In the genomic region with DNA sequence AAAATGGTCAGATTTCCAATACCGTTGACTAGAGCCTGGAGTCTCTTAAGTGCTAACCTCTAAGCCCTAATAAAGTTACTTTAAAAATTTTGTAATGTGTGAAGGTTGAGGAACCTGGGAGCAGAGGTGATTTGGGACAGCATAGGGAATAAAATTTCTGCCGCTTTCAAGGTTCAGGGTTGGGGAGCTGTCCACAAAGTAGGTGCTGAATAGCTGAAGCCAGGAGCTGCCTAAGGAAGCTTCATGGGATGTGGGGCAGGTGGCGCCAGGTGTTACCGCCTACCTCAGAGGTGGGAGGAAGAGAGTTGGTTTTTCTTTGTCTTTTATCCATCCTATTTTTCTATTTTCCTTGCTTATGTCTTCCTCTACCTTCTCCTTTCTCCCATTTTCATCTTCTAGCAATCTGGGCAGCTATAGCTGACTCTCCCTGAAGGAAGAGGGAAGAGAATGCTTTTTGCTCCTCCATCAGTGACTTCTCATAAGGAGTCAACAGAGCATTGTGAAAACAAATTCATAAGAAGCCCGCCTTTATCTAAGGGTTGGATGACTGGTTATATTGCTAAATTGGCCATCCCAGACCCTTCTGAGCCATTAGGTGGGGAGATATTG, we compare ENCODE assay signal across 12 cellular contexts.
DNase-seq lines count a peak whose midpoint lies in the region; ATAC-seq, FAIRE-seq and TF ChIP-seq lines count a peak whose summit lies in the region.
"Had no signal": no experiment of that assay in that cellular context is flagged by ENCODE, and none has a peak within 500 bp of the region (broad histone marks: within the 10 kb centered on the region; RNA-seq: fewer than 3 reads in every experiment).

No MANE protein-coding gene starts in this region.

- H3K9ac ChIP-seq in keratinocyte (ENCODE audit: control insufficient read depth, extremely low read depth, insufficient read depth, low read length): no peak overlapping the region

- peaks cover 6% of the 10 kb centered on the region for H3K27me3 ChIP-seq in keratinocyte (ENCODE audit: control insufficient read depth, extremely low read depth, insufficient read depth, low read length)

- no peak for ATAC-seq in activated naive CD8-positive, alpha-beta T cell treated with anti-CD3 and anti-CD28 coated beads, Interleukin-2, amount 50 U/mL, for 24 hours
- ATAC-seq in HG02884 (IDR thresholded peaks at IDR 0.05; ENCODE audit: unreplicated experiment) (no peak), GM19467 (IDR thresholded peaks at IDR 0.05; ENCODE audit: unreplicated experiment) (no peak), GM19455 (IDR thresholded peaks at IDR 0.05; ENCODE audit: unreplicated experiment) (no peak)
- ATAC-seq: T-cell had no signal

- no peaks in the 10 kb centered on the region for H3K36me3 ChIP-seq in keratinocyte (ENCODE audit: control insufficient read depth in 2 of 2, extremely low read depth in 1 of 2, insufficient read depth in 2 of 2, low read length in 2 of 2)
- H3K36me3 ChIP-seq: tibial artery had no signal

- H3K4me3 Mint-ChIP-seq in activated naive CD8-positive, alpha-beta T cell treated with anti-CD3 and anti-CD28 coated beads, Interleukin-2, amount 50 U/mL, for 24 hours: no peak overlapping the region
- H3K4me3 Mint-ChIP-seq: activated naive CD8-positive, alpha-beta T cell treated with anti-CD3 and anti-CD28 coated beads, Interleukin-2, amount 10 ng/mL, durations not matched to agents 7 days and 5 days; T-cell had no signal

- H3K36me3 Mint-ChIP-seq in activated naive CD8-positive, alpha-beta T cell treated with anti-CD3 and anti-CD28 coated beads, Interleukin-2, amount 50 U/mL, for 24 hours (ENCODE audit: low read depth): no peaks in the 10 kb centered on the region
- H3K36me3 Mint-ChIP-seq: activated naive CD8-positive, alpha-beta T cell treated with anti-CD3 and anti-CD28 coated beads, Interleukin-2, amount 10 ng/mL, durations not matched to agents 7 days and 5 days; T-cell had no signal

- dilution Hi-C loops in keratinocyte (cut with MboI; ENCODE audit: extremely low pct_ligation_motif_present, low sequenced_read_pairs): no loop called here

- no peaks in the 10 kb centered on the region for H3K79me2 ChIP-seq in keratinocyte (ENCODE audit: control insufficient read depth, insufficient read depth, low read length)

- in situ Hi-C loops in Caki2 (cut with HindIII; ENCODE audit: low pct_unique_long_range_greater_than_20kb, low sequenced_read_pairs): no loop called here

- H3K9me3 ChIP-seq in keratinocyte (ENCODE audit: control insufficient read depth, low read depth, low read length): no peaks in the 10 kb centered on the region
- H3K9me3 ChIP-seq: tibial artery had no signal

- H3K9me1 ChIP-seq in keratinocyte (ENCODE audit: control insufficient read depth, extremely low read depth, insufficient read depth, low read length): no peaks in the 10 kb centered on the region

- H3K4me1 ChIP-seq in keratinocyte (ENCODE audit: control insufficient read depth, extremely low read depth, insufficient read depth, low read length): no peaks in the 10 kb centered on the region
- H3K4me1 ChIP-seq: tibial artery had no signal

- DNase-seq in Caki2 (ENCODE audit: low read depth) (peak; percentile 31), HTR-8/SVneo (ENCODE audit: insufficient read length, low spot score) (peak; percentile 30), keratinocyte (ENCODE audit: low read depth, low spot score) (no peak), NCI-H1417 (lab: John Stamatoyannopoulos, UW) (no peak)
- peak; percentile 19 for DNase-seq in activated naive CD8-positive, alpha-beta T cell treated with anti-CD3 and anti-CD28 coated beads, Interleukin-2, amount 50 U/mL, for 24 hours
- DNase-seq: activated naive CD8-positive, alpha-beta T cell treated with anti-CD3 and anti-CD28 coated beads, Interleukin-2, amount 10 ng/mL, durations not matched to agents 7 days and 5 days had no signal

- FAIRE-seq in HTR-8/SVneo (lab: Jason Lieb, UNC) (no peak), keratinocyte (lab: Jason Lieb, UNC) (peak; percentile 53)

- no peak overlapping the region for H3K27ac ChIP-seq in keratinocyte (ENCODE audit: control insufficient read depth, insufficient read depth, low read length)
- H3K27ac ChIP-seq: skin epidermis, tibial artery had no signal

- H3K9me3 Mint-ChIP-seq in activated naive CD8-positive, alpha-beta T cell treated with anti-CD3 and anti-CD28 coated beads, Interleukin-2, amount 50 U/mL, for 24 hours: no peaks in the 10 kb centered on the region
- H3K9me3 Mint-ChIP-seq: activated naive CD8-positive, alpha-beta T cell treated with anti-CD3 and anti-CD28 coated beads, Interleukin-2, amount 10 ng/mL, durations not matched to agents 7 days and 5 days had no signal

- no peak overlapping the region for H3K4me2 ChIP-seq in keratinocyte (ENCODE audit: control insufficient read depth, extremely low read depth, insufficient read depth, low read depth, low read length)

- no peak overlapping the region for H3K4me3 ChIP-seq in keratinocyte (ENCODE audit: control insufficient read depth in 2 of 3, extremely low read depth in 1 of 3, insufficient read depth in 2 of 3, low read depth in 1 of 3, low read length in 3 of 3)
- H3K4me3 ChIP-seq: skin epidermis, tibial artery had no signal

- TF ChIP-seq CTCF in keratinocyte (optimal IDR thresholded peaks at IDR 0.05 in 1 of 3, IDR thresholded peaks at IDR 0.05 in 1 of 3, conservative IDR thresholded peaks at IDR 0.05 in 1 of 3; ENCODE audit: extremely low read depth in 1 of 3, insufficient read depth in 2 of 3, low read length in 3 of 3): peak in 1 of 3 experiments; percentile 18

- no peak overlapping the region for H3K27ac Mint-ChIP-seq in activated naive CD8-positive, alpha-beta T cell treated with anti-CD3 and anti-CD28 coated beads, Interleukin-2, amount 50 U/mL, for 24 hours
- H3K27ac Mint-ChIP-seq: activated naive CD8-positive, alpha-beta T cell treated with anti-CD3 and anti-CD28 coated beads, Interleukin-2, amount 10 ng/mL, durations not matched to agents 7 days and 5 days; T-cell had no signal

- H3K27me3 Mint-ChIP-seq in activated naive CD8-positive, alpha-beta T cell treated with anti-CD3 and anti-CD28 coated beads, Interleukin-2, amount 50 U/mL, for 24 hours: peaks cover 33% of the 10 kb centered on the region

- H2AFZ ChIP-seq in keratinocyte (ENCODE audit: control insufficient read depth, low read length): no peak overlapping the region

- H4K20me1 ChIP-seq in keratinocyte (ENCODE audit: control insufficient read depth, extremely low read depth, insufficient read depth, low read length): no peaks in the 10 kb centered on the region

- no peaks in the 10 kb centered on the region for H3K4me1 Mint-ChIP-seq in activated naive CD8-positive, alpha-beta T cell treated with anti-CD3 and anti-CD28 coated beads, Interleukin-2, amount 50 U/mL, for 24 hours
- H3K4me1 Mint-ChIP-seq: activated naive CD8-positive, alpha-beta T cell treated with anti-CD3 and anti-CD28 coated beads, Interleukin-2, amount 10 ng/mL, durations not matched to agents 7 days and 5 days; T-cell had no signal

Comparison
In these comparisons a context has a peak if more than half of its experiments do, and no peak if none do; other contexts are left out.
1. DNase-seq: peak in Caki2 (single experiment), HTR-8/SVneo (single experiment) and activated naive CD8-positive, alpha-beta T cell treated with anti-CD3 and anti-CD28 coated beads, Interleukin-2, amount 50 U/mL, for 24 hours (single experiment); none in keratinocyte (single experiment) and NCI-H1417 (0 of 3).